1 cellular context compared by ENCODE assay signal in genomic region chr22:45922256-45922655, GRCh38.
TF ChIP-seq lines count a peak whose summit lies in the region.

No MANE protein-coding gene starts in this region.

TF ChIP-seq in K562, 482 proteins besides CTCF, POLR2A, EP300 and RAD21 (continued from another document):
- TF ChIP-seq E2F3 (CRISPR knock-in tag; IDR thresholded peaks at IDR 0.05) (no peak), SPI1 (IDR thresholded peaks at IDR 0.05; ENCODE audit: borderline replicate concordance, low read depth, low read length) (no peak), GTF2B (IDR thresholded peaks at IDR 0.05; ENCODE audit: extremely low read depth, insufficient read length) (no peak), WHSC1 (IDR thresholded peaks at IDR 0.05; ENCODE audit: low read length) (no peak), RREB1 (CRISPR knock-in tag; IDR thresholded peaks at IDR 0.05) (no peak), STAT5A (IDR thresholded peaks at IDR 0.05; ENCODE audit: borderline replicate concordance, low read length) (no peak), ZBTB5 (IDR thresholded peaks at IDR 0.05) (no peak), GATAD2B (IDR thresholded peaks at IDR 0.05; ENCODE audit: borderline replicate concordance) (no peak)
